2 cellular contexts compared by ENCODE assay signal in genomic region chr1:204544321-204544720, GRCh38.
TF ChIP-seq lines count a peak whose summit lies in the region.

No MANE protein-coding gene starts in this region.

TF ChIP-seq in IMR-90, 13 proteins besides CTCF, POLR2A, EP300 and RAD21:
- TF ChIP-seq CEBPB (IDR thresholded peaks at IDR 0.05; ENCODE audit: low read depth, low read length): 0 out of 2 replicates have a peak, but pooled peaks have one; percentile 7
- TF ChIP-seq NFE2L2 (IDR thresholded peaks at IDR 0.05; ENCODE audit: low read depth, low read length): no peak
- no peak for TF ChIP-seq SMC3 (IDR thresholded peaks at IDR 0.05; ENCODE audit: low read depth, low read length)
- no peak for TF ChIP-seq USF2 (IDR thresholded peaks at IDR 0.05; ENCODE audit: low read depth, low read length)
- no peak for TF ChIP-seq RCOR1 (IDR thresholded peaks at IDR 0.05; ENCODE audit: insufficient replicate concordance, low read length)
- TF ChIP-seq CHD1 (IDR thresholded peaks at IDR 0.05; ENCODE audit: low read depth, low read length): no peak

TF ChIP-seq in GM12878, 131 proteins besides CTCF, POLR2A, EP300 and RAD21:
- TF ChIP-seq SIX5 (IDR thresholded peaks at IDR 0.05; ENCODE audit: low read depth, low read length, severe bottlenecking): no peak
- TF ChIP-seq ATF7 (IDR thresholded peaks at IDR 0.05; ENCODE audit: low read depth): 0 out of 2 replicates have a peak, but pooled peaks have one; percentile 48
- TF ChIP-seq EED (IDR thresholded peaks at IDR 0.05; ENCODE audit: low read depth): no peak
- TF ChIP-seq ZNF384 (IDR thresholded peaks at IDR 0.05; ENCODE audit: borderline replicate concordance, low read depth, low read length): peak; percentile 66; the same call in 1 of the 2 replicates
- no peak for TF ChIP-seq SRF (IDR thresholded peaks at IDR 0.05; ENCODE audit: low read depth in 2 of 2, low read length in 2 of 2)
- TF ChIP-seq RB1 (IDR thresholded peaks at IDR 0.05; ENCODE audit: borderline replicate concordance): no peak
- peak; percentile 30; the same call in 1 of the 2 replicates for TF ChIP-seq NFIC (IDR thresholded peaks at IDR 0.05; ENCODE audit: low read depth, low read length)
- TF ChIP-seq BCL3 (IDR thresholded peaks at IDR 0.05; ENCODE audit: borderline replicate concordance, insufficient read depth, low read depth, low read length, poor library complexity, severe bottlenecking): no peak
- no peak for TF ChIP-seq ELK1 (IDR thresholded peaks at IDR 0.05; ENCODE audit: low read depth, low read length)
- no peak for TF ChIP-seq SIN3A (IDR thresholded peaks at IDR 0.05; ENCODE audit: low read depth, low read length)
- TF ChIP-seq ZNF274 (IDR thresholded peaks at IDR 0.05; ENCODE audit: insufficient read depth, insufficient read length): no peak
- no peak for TF ChIP-seq DPF2 (IDR thresholded peaks at IDR 0.05)
- TF ChIP-seq PRDM15 (CRISPR knock-in tag; IDR thresholded peaks at IDR 0.05): no peak
- TF ChIP-seq HSF1 (IDR thresholded peaks at IDR 0.05; ENCODE audit: low read depth, low read length): no peak
- TF ChIP-seq MXI1 (IDR thresholded peaks at IDR 0.05; ENCODE audit: low read depth, low read length): no peak
- TF ChIP-seq TCF7 (IDR thresholded peaks at IDR 0.05; ENCODE audit: borderline replicate concordance): no peak
- TF ChIP-seq CBFB (IDR thresholded peaks at IDR 0.05; ENCODE audit: low read depth): 0 out of 2 replicates have a peak, but pooled peaks have one; percentile 36
- TF ChIP-seq MYB (IDR thresholded peaks at IDR 0.05; ENCODE audit: borderline replicate concordance, low read depth, low read length): no peak
- TF ChIP-seq SREBF1 (IDR thresholded peaks at IDR 0.05; ENCODE audit: low read length): no peak
- TF ChIP-seq POU2F2 (IDR thresholded peaks at IDR 0.05; ENCODE audit: borderline replicate concordance, low read depth, low read length): 0 out of 3 replicates have a peak, but pooled peaks have one; percentile 30
- TF ChIP-seq ESRRA (IDR thresholded peaks at IDR 0.05; ENCODE audit: low read length): no peak
- TF ChIP-seq IKZF2 (IDR thresholded peaks at IDR 0.05): peak in 1 of 2 experiments; percentile 58; a peak in 2 of 4 replicates
- TF ChIP-seq RELA (IDR thresholded peaks at IDR 0.05; ENCODE audit: borderline replicate concordance, partially characterized antibody): no peak
- no peak for TF ChIP-seq SUZ12 (IDR thresholded peaks at IDR 0.05; ENCODE audit: unreplicated experiment)
- no peak for TF ChIP-seq PAX8 (IDR thresholded peaks at IDR 0.05)
- TF ChIP-seq CUX1 (IDR thresholded peaks at IDR 0.05; ENCODE audit: insufficient replicate concordance, low read depth, low read length): no peak
- peak; percentile 86 for TF ChIP-seq RUNX3 (IDR thresholded peaks at IDR 0.05; ENCODE audit: low read length)
- TF ChIP-seq NR2C1 (IDR thresholded peaks at IDR 0.05): no peak
- no peak for TF ChIP-seq CEBPZ (IDR thresholded peaks at IDR 0.05; ENCODE audit: low read depth, low read length)
- no peak for TF ChIP-seq E4F1 (IDR thresholded peaks at IDR 0.05; ENCODE audit: borderline replicate concordance, partially characterized antibody)
